Comparison of ENCODE assay signal across 16 cellular contexts in genomic region chr13:34001357-34001756, GRCh38.
DNase-seq lines count a peak whose midpoint lies in the region; ATAC-seq and TF ChIP-seq lines count a peak whose summit lies in the region.
"Had no signal": no experiment of that assay in that cellular context is flagged by ENCODE, and none has a peak within 500 bp of the region (broad histone marks: within the 10 kb centered on the region; RNA-seq: fewer than 3 reads in every experiment).

No MANE protein-coding gene starts in this region.

- H3K27ac ChIP-seq in heart left ventricle, result peak overlapping the region in 3 of 12 donors; percentile 21 to 48 (median 40)
- no peak overlapping the region for H3K27ac ChIP-seq in neural cell (ENCODE audit: low read length)
- H3K27ac ChIP-seq: BLaER1 treated with 17β-estradiol and CSF1 and Interleukin-3, amounts not matched to agents 10 nM and 100 nM had no signal

- TF ChIP-seq POLR2A in heart left ventricle (IDR thresholded peaks at IDR 0.05), result no peak

- peaks cover 0 to 21% (median 4%) of the 10 kb centered on the region in 12 donors for H3K4me1 ChIP-seq in heart left ventricle
- H3K4me1 ChIP-seq: BLaER1 treated with 17β-estradiol and CSF1 and Interleukin-3, amounts not matched to agents 10 nM and 100 nM; HAP-1 had no signal

- no peaks in the 10 kb centered on the region for H3K9me2 ChIP-seq in neural cell (ENCODE audit: insufficient read depth, low read length)

- H2AFZ ChIP-seq in neural cell (ENCODE audit: low read depth, low read length), result no peak overlapping the region

- intact Hi-C loops in Right ventricle myocardium superior (cut with DNase I) (no loop called here), cardiac septum (cut with DNase I) (no loop called here), heart left ventricle (cut with DNase I) (no loop called here), left ventricle myocardium superior (cut with micrococcal nuclease) (no loop called here)

- no peaks in the 10 kb centered on the region for H3K36me3 ChIP-seq in heart left ventricle
- no peaks in the 10 kb centered on the region for H3K36me3 ChIP-seq in neural cell (ENCODE audit: insufficient read depth, low read length)
- H3K36me3 ChIP-seq: BLaER1 treated with 17β-estradiol and CSF1 and Interleukin-3, amounts not matched to agents 10 nM and 100 nM; HAP-1 had no signal

- WGBS in heart left ventricle, 4 donors, result 51 to 56% (median 53%) methylated on average over 4 of the region's 4 CpGs

- H3K27me3 ChIP-seq in heart left ventricle (no peaks in the 10 kb centered on the region), neural cell (ENCODE audit: insufficient read depth, low read depth, low read length) (no peaks in the 10 kb centered on the region)
- H3K27me3 ChIP-seq: BLaER1 treated with 17β-estradiol and CSF1 and Interleukin-3, amounts not matched to agents 10 nM and 100 nM had no signal

- DNase-seq in Right ventricle myocardium superior (no peak), cardiac septum (ENCODE audit: low spot score) (no peak), heart left ventricle (peak in 4 of 5 donors; percentile 8 to 74 (median 22)), left ventricle myocardium superior (no peak), Ammon's horn (ENCODE audit: low spot score) (no peak), HuH-7 (ENCODE audit: low spot score) (no peak)
- DNase-seq in stimulated activated CD4-positive, alpha-beta T cell treated with anti-CD3 and anti-CD28 coated beads, Interleukin-4, amount 100 ng/mL, for 24 hours, result no peak
- DNase-seq: 8988T; Calu3; CD8-positive, alpha-beta T cell; DMS79 treated with DMSO at 0.1 percent for 48 hours; GF-D8; IMR-90 had no signal

- no peaks in the 10 kb centered on the region for H3K9me3 ChIP-seq in heart left ventricle
- no peaks in the 10 kb centered on the region for H3K9me3 ChIP-seq in neural cell (ENCODE audit: low read length)
- H3K9me3 ChIP-seq: BLaER1 treated with 17β-estradiol and CSF1 and Interleukin-3, amounts not matched to agents 10 nM and 100 nM; HAP-1 had no signal

- TF ChIP-seq EP300 in neural cell (conservative IDR thresholded peaks at IDR 0.05; ENCODE audit: poor library complexity, severe bottlenecking), result no peak

- H3K79me2 ChIP-seq in neural cell (replicated peaks; ENCODE audit: insufficient read depth, low read length), result no peaks in the 10 kb centered on the region

- H3K4me2 ChIP-seq in neural cell (ENCODE audit: low read length), result no peak overlapping the region
- H3K4me2 ChIP-seq: BLaER1 treated with 17β-estradiol and CSF1 and Interleukin-3, amounts not matched to agents 10 nM and 100 nM had no signal

- H3F3A ChIP-seq in neural cell (ENCODE audit: insufficient read depth, low read length, poor library complexity, severe bottlenecking), result no peaks in the 10 kb centered on the region

- TF ChIP-seq RAD21 in neural cell (conservative IDR thresholded peaks at IDR 0.05), result peak; percentile 2

- H3K9ac ChIP-seq in neural cell (ENCODE audit: low read length), result no peak overlapping the region
- H3K9ac ChIP-seq: BLaER1 treated with 17β-estradiol and CSF1 and Interleukin-3, amounts not matched to agents 10 nM and 100 nM had no signal

- H3K4me3 ChIP-seq in heart left ventricle (no peak overlapping the region), neural cell (ENCODE audit: low read length) (no peak overlapping the region)
- H3K4me3 ChIP-seq: BLaER1 treated with 17β-estradiol and CSF1 and Interleukin-3, amounts not matched to agents 10 nM and 100 nM; HAP-1 had no signal

- ATAC-seq in Right ventricle myocardium superior (ENCODE audit: poor library complexity) (peak; percentile 90), heart left ventricle (peak; percentile 84 to 99 (median 94)), left ventricle myocardium superior (peak; percentile 97)
- ATAC-seq: CD8-positive, alpha-beta T cell had no signal

- TF ChIP-seq CTCF in heart left ventricle (IDR thresholded peaks at IDR 0.05), result no peak
- no peak for TF ChIP-seq CTCF in neural cell (IDR thresholded peaks at IDR 0.05; ENCODE audit: poor library complexity, severe bottlenecking)

- no peaks in the 10 kb centered on the region for H4K20me1 ChIP-seq in neural cell (ENCODE audit: insufficient read depth)
- H4K20me1 ChIP-seq: BLaER1 treated with 17β-estradiol and CSF1 and Interleukin-3, amounts not matched to agents 10 nM and 100 nM had no signal

TF ChIP-seq in neural cell, 6 proteins besides CTCF, POLR2A, EP300 and RAD21:
- no peak for TF ChIP-seq TAF1 (IDR thresholded peaks at IDR 0.05; ENCODE audit: low read depth)
- TF ChIP-seq EZH2 (IDR thresholded peaks at IDR 0.05; ENCODE audit: borderline replicate concordance, insufficient read depth, low read length, poor library complexity, severe bottlenecking), result no peak
- TF ChIP-seq SMC3 (conservative IDR thresholded peaks at IDR 0.05; ENCODE audit: poor library complexity), result no peak
- TF ChIP-seq, protein P1, sequence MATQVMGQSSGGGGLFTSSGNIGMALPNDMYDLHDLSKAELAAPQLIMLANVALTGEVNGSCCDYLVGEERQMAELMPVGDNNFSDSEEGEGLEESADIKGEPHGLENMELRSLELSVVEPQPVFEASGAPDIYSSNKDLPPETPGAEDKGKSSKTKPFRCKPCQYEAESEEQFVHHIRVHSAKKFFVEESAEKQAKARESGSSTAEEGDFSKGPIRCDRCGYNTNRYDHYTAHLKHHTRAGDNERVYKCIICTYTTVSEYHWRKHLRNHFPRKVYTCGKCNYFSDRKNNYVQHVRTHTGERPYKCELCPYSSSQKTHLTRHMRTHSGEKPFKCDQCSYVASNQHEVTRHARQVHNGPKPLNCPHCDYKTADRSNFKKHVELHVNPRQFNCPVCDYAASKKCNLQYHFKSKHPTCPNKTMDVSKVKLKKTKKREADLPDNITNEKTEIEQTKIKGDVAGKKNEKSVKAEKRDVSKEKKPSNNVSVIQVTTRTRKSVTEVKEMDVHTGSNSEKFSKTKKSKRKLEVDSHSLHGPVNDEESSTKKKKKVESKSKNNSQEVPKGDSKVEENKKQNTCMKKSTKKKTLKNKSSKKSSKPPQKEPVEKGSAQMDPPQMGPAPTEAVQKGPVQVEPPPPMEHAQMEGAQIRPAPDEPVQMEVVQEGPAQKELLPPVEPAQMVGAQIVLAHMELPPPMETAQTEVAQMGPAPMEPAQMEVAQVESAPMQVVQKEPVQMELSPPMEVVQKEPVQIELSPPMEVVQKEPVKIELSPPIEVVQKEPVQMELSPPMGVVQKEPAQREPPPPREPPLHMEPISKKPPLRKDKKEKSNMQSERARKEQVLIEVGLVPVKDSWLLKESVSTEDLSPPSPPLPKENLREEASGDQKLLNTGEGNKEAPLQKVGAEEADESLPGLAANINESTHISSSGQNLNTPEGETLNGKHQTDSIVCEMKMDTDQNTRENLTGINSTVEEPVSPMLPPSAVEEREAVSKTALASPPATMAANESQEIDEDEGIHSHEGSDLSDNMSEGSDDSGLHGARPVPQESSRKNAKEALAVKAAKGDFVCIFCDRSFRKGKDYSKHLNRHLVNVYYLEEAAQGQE (IDR thresholded peaks at IDR 0.05; ENCODE audit: borderline replicate concordance), result no peak
- no peak for TF ChIP-seq POLR2AphosphoS5 (IDR thresholded peaks at IDR 0.05)
- TF ChIP-seq MXI1 (conservative IDR thresholded peaks at IDR 0.05; ENCODE audit: poor library complexity, severe bottlenecking), result no peak

Comparison
In these comparisons a context has a peak if more than half of its experiments do, and no peak if none do; other contexts are left out.
1. DNase-seq: peak in heart left ventricle (4 of 5); none in Right ventricle myocardium superior (single experiment), cardiac septum (single experiment), left ventricle myocardium superior (single experiment), Ammon's horn (single experiment), stimulated activated CD4-positive, alpha-beta T cell treated with anti-CD3 and anti-CD28 coated beads, Interleukin-4, amount 100 ng/mL, for 24 hours (single experiment) and HuH-7 (single experiment).
2. Peak in every context shown above with its lines, with median percentiles within 50 percentile points of each other: ATAC-seq.